8 cellular contexts compared by ENCODE assay signal in genomic region chr12:106957617-106958016, GRCh38. TPM values are rescaled to one million over a fixed set of nuclear protein-coding genes. Genes with fewer than 3 reads are reported as not detected.
DNase-seq lines count a peak whose midpoint lies in the region; ATAC-seq and TF ChIP-seq lines count a peak whose summit lies in the region.

No MANE protein-coding gene starts in this region.

- peaks cover 34% of the 10 kb centered on the region for H3K4me1 Mint-ChIP-seq in activated T-cell treated with anti-CD3 and anti-CD28 coated beads, Interleukin-2, amount 50 U/mL, for 4 hours (ENCODE audit: low read depth)
- peaks cover 25% of the 10 kb centered on the region for H3K4me1 Mint-ChIP-seq in activated B cell treated with CpG ODN at 0.5 μM for 24 hours

- peak overlapping the region; percentile 72 for H3K4me3 ChIP-seq in iPS-20b (ENCODE audit: low read length)
- peak overlapping the region; percentile 99 for H3K4me3 ChIP-seq in thymus (ENCODE audit: low read length)

- CTCF ChIA-PET in activated B cell treated with CpG ODN at 0.5 μM for 24 hours (lab: Charles Lee) = no interaction called here

- H3K4me3 Mint-ChIP-seq in activated T-cell treated with anti-CD3 and anti-CD28 coated beads, Interleukin-2, amount 50 U/mL, for 4 hours = peak overlapping the region; percentile 95
- peak overlapping the region; percentile 96 for H3K4me3 Mint-ChIP-seq in activated B cell treated with CpG ODN at 0.5 μM for 24 hours

- POLR2A ChIA-PET in activated B cell treated with CpG ODN at 0.5 μM for 24 hours (lab: Charles Lee) = no interaction called here

- peaks cover 9% of the 10 kb centered on the region for H3K36me3 Mint-ChIP-seq in activated T-cell treated with anti-CD3 and anti-CD28 coated beads, Interleukin-2, amount 50 U/mL, for 4 hours (ENCODE audit: insufficient read depth)
- peaks cover 9% of the 10 kb centered on the region for H3K36me3 Mint-ChIP-seq in activated B cell treated with CpG ODN at 0.5 μM for 24 hours (ENCODE audit: low read depth)

- no peak overlapping the region for H3K27ac ChIP-seq in iPS-20b (ENCODE audit: low read length)
- no peak overlapping the region for H3K27ac ChIP-seq in thymus (ENCODE audit: low read depth)

- no peaks in the 10 kb centered on the region for H3K36me3 ChIP-seq in iPS-20b (ENCODE audit: insufficient read depth, low read depth, low read length)
- peaks cover 3% of the 10 kb centered on the region for H3K36me3 ChIP-seq in thymus (ENCODE audit: control insufficient read depth, insufficient read depth)

- H3K4me1 ChIP-seq in iPS-20b (ENCODE audit: insufficient read depth, low read length) (no peaks in the 10 kb centered on the region), thymus (ENCODE audit: control insufficient read depth, insufficient read depth, low read length) (peaks cover 7% of the 10 kb centered on the region)

- ATAC-seq in activated T-cell treated with anti-CD3 and anti-CD28 coated beads, Interleukin-2, amount 50 U/mL, for 4 hours = no peak
- ATAC-seq in activated B cell treated with CpG ODN at 0.5 μM for 24 hours (ENCODE audit: low read depth) = no peak

- peak overlapping the region; percentile 84 for H3K27ac Mint-ChIP-seq in activated B cell treated with CpG ODN at 0.5 μM for 24 hours

- no peak for TF ChIP-seq CTCF in activated B cell treated with CpG ODN at 0.5 μM for 24 hours (IDR thresholded peaks at IDR 0.05)

- no peaks in the 10 kb centered on the region for H3K27me3 Mint-ChIP-seq in activated T-cell treated with anti-CD3 and anti-CD28 coated beads, Interleukin-2, amount 50 U/mL, for 4 hours (ENCODE audit: low read depth)
- H3K27me3 Mint-ChIP-seq in activated B cell treated with CpG ODN at 0.5 μM for 24 hours = no peaks in the 10 kb centered on the region

- intact Hi-C loops in activated B cell treated with CpG ODN at 0.5 μM for 24 hours (cut with micrococcal nuclease) = loop anchor here (2.0 to 10.0 kb wide), 5 partner anchors 15 to 1850 kb away; partner anchors contain the start of genes CKAP4, CORO1C, PWP1 and WASHC4

- DNase-seq in activated T-cell treated with anti-CD3 and anti-CD28 coated beads, Interleukin-2, amount 50 U/mL, for 4 hours = no peak
- no peak for DNase-seq in activated T-cell treated with anti-CD3 and anti-CD28 coated beads, Interleukin-2, amount 50 U/mL, for 48 hours
- DNase-seq in activated B cell treated with CpG ODN at 0.5 μM for 24 hours (no peak), kidney glomerular epithelial cell (lab: John Stamatoyannopoulos, UW) (no peak), DMS153 (lab: John Stamatoyannopoulos, UW) (no peak), cerebellar nuclear complex (lab: John Stamatoyannopoulos, UW) (no peak)

- H3K9me3 Mint-ChIP-seq in activated T-cell treated with anti-CD3 and anti-CD28 coated beads, Interleukin-2, amount 50 U/mL, for 4 hours = no peaks in the 10 kb centered on the region
- H3K9me3 Mint-ChIP-seq in activated B cell treated with CpG ODN at 0.5 μM for 24 hours = no peaks in the 10 kb centered on the region

- WGBS in thymus = 7% methylated on average over 1 of the region's 1 CpG

- H3K27me3 ChIP-seq in iPS-20b (ENCODE audit: insufficient read depth, low read length) (peaks cover 14% of the 10 kb centered on the region; the same call in 1 of the 2 replicates), thymus (ENCODE audit: control insufficient read depth, insufficient read depth) (no peaks in the 10 kb centered on the region)

- H3K9ac ChIP-seq in iPS-20b (ENCODE audit: low read depth, low read length) = no peak overlapping the region

- no peaks in the 10 kb centered on the region for H3K9me3 ChIP-seq in iPS-20b (ENCODE audit: insufficient read depth, low read depth, low read length)
- H3K9me3 ChIP-seq in thymus (ENCODE audit: control insufficient read depth) = no peaks in the 10 kb centered on the region

RNA-seq across cellular contexts. Expression of gene TMEM263, which starts 1.9 kb away (rescaled TPM):
- total RNA-seq in activated T-cell treated with anti-CD3 and anti-CD28 coated beads, Interleukin-2, amount 50 U/mL, for 4 hours = 10 to 100 TPM; 13.5 to 16.2 (median 16.1) TPM
- total RNA-seq in activated B cell treated with CpG ODN at 0.5 μM for 24 hours = 10.5 and 15.1 TPM in 2 replicates
- 46.4 TPM for polyA plus RNA-seq in thymus

RNA-seq across cellular contexts. Expression of gene MTERF2, which starts 29.3 kb away (rescaled TPM):
- total RNA-seq in activated T-cell treated with anti-CD3 and anti-CD28 coated beads, Interleukin-2, amount 50 U/mL, for 4 hours = 1 to 10 TPM; 3.5 to 4.1 (median 3.8) TPM
- total RNA-seq in activated B cell treated with CpG ODN at 0.5 μM for 24 hours = 8.3 and 9.4 TPM in 2 replicates
- polyA plus RNA-seq in thymus = 18.8 TPM
